8 cellular contexts compared by ENCODE assay signal in genomic region chr7:2403014-2403717, GRCh38. TPM values are rescaled to one million over a fixed set of nuclear protein-coding genes. Genes with fewer than 3 reads are reported as not detected.
DNase-seq lines count a peak whose midpoint lies in the region; ATAC-seq and TF ChIP-seq lines count a peak whose summit lies in the region.

CHST12 (plus strand) TSS chr7:2403611; CDS start chr7:2432640, 29,029 bp downstream.

- TF ChIP-seq RAD21 in HCT116 (IDR thresholded peaks at IDR 0.05; ENCODE audit: low read depth), result no peak

- RAD21 ChIA-PET in HCT116 (lab: Charles Lee; ENCODE audit: low non-redundant PET in 1 of 2, low total read pairs in 2 of 2, uncharacterized antibody in 2 of 2, unreplicated experiment in 2 of 2), result interaction anchor here in 1 of 2 experiments (0.7 kb wide), 1 partner anchor 98 kb away, joined by 5 read pairs; no protein-coding TSS in a partner anchor

- TF ChIP-seq CTCF in HCT116 (IDR thresholded peaks at IDR 0.05 in 2 of 3, conservative IDR thresholded peaks at IDR 0.05 in 1 of 3; ENCODE audit: borderline replicate concordance in 1 of 3, insufficient read depth in 1 of 3, low read depth in 2 of 3, low read length in 2 of 3), result no peak
- TF ChIP-seq CTCF in neutrophil (IDR thresholded peaks at IDR 0.05), result no peak

- no peak for TF ChIP-seq POLR2A in HCT116 (IDR thresholded peaks at IDR 0.05; ENCODE audit: borderline replicate concordance, extremely low read depth, insufficient read depth, insufficient read length)

- no peaks in the 10 kb centered on the region for H4K20me1 ChIP-seq in HCT116 (ENCODE audit: insufficient read depth)

- intact Hi-C loops in HCT116 (cut with micrococcal nuclease), result no loop called here

- H3K4me2 ChIP-seq in HCT116 (ENCODE audit: low read length), result peak within 1 kb of the TSS; percentile 89

- H3K4me3 Mint-ChIP-seq in activated naive CD4-positive, alpha-beta T cell treated with anti-CD3 and anti-CD28 coated beads, Interleukin-2, amount 50 U/mL, for 24 hours, result peak within 1 kb of the TSS; percentile 88

- peak within 1 kb of the TSS; percentile 71 for H3K27ac ChIP-seq in HCT116 (ENCODE audit: low read depth, low read length)
- peak within 1 kb of the TSS; percentile 58 for H3K27ac ChIP-seq in neutrophil
- H3K27ac ChIP-seq in subcutaneous abdominal adipose tissue (ENCODE audit: low read depth, low read length), result no peak within 1 kb of the TSS

- DNase-seq in ELF-1 (ENCODE audit: low read depth, low spot score) (peak; percentile 95), HCT116 (ENCODE audit: low read depth, low spot score) (peak; percentile 74), NAMALWA (ENCODE audit: low spot score) (peak; percentile 97), germinal center (ENCODE audit: low spot score) (peak; percentile 99)

- POLR2A ChIA-PET in HCT116 (lab: Charles Lee), result interaction anchor here (1.0 kb wide), 1 partner anchor 14 kb away, joined by 3 read pairs; no protein-coding TSS in a partner anchor

- H3K36me3 ChIP-seq in HCT116 (ENCODE audit: control insufficient read depth in 1 of 2, insufficient read depth in 2 of 2, low read length in 2 of 2) (no peaks in the 10 kb centered on the region), neutrophil (no peaks in the 10 kb centered on the region), subcutaneous abdominal adipose tissue (ENCODE audit: control insufficient read depth in 5 of 5, insufficient read depth in 5 of 5, low read length in 5 of 5) (no peaks in the 10 kb centered on the region)

- no TSS peak for BruUV-seq in HCT116 (replicated peaks; lab: Mats Ljungman, UMichigan)

- H3K4me1 ChIP-seq in HCT116 (ENCODE audit: control insufficient read depth in 1 of 2, insufficient read depth in 2 of 2, low read length in 2 of 2) (peaks cover 39 to 50% of the 10 kb centered on the region in 2 experiments), neutrophil (ENCODE audit: control insufficient read depth in 1 of 2, insufficient read depth in 1 of 2, low read depth in 1 of 2, low read length in 1 of 2) (peaks cover 83 to 87% of the 10 kb centered on the region in 2 experiments), subcutaneous abdominal adipose tissue (ENCODE audit: control insufficient read depth in 5 of 5, insufficient read depth in 5 of 5, low read length in 5 of 5) (peaks cover 3 to 62% (median 51%) of the 10 kb centered on the region in 5 donors)

- peak within 1 kb of the TSS; percentile 65 for H3K27ac Mint-ChIP-seq in activated naive CD4-positive, alpha-beta T cell treated with anti-CD3 and anti-CD28 coated beads, Interleukin-2, amount 50 U/mL, for 24 hours

- H3K27me3 ChIP-seq in HCT116 (ENCODE audit: insufficient read depth, low read length) (no peaks in the 10 kb centered on the region), neutrophil (no peaks in the 10 kb centered on the region), subcutaneous abdominal adipose tissue (ENCODE audit: control insufficient read depth in 5 of 5, insufficient read depth in 4 of 5, low read length in 5 of 5) (no peaks in the 10 kb centered on the region)

- no peaks in the 10 kb centered on the region for H3K36me3 Mint-ChIP-seq in activated naive CD4-positive, alpha-beta T cell treated with anti-CD3 and anti-CD28 coated beads, Interleukin-2, amount 50 U/mL, for 24 hours

- ATAC-seq in HCT116 (peak; percentile 85), SK-N-SH treated with all-trans-retinoic acid at 6 μM for 48 hours (peak; percentile 41)

- H3K79me2 ChIP-seq in HCT116 (ENCODE audit: insufficient read depth, low read length), result no peaks in the 10 kb centered on the region

- H3K4me3 ChIP-seq in HCT116 (replicated peaks in 1 of 2; ENCODE audit: low read depth in 1 of 2, low read length in 2 of 2), result peak within 1 kb of the TSS; percentile 77 to 85
- peak within 1 kb of the TSS; percentile 74 to 76 for H3K4me3 ChIP-seq in neutrophil (ENCODE audit: low read depth in 1 of 2, low read length in 1 of 2)
- H3K4me3 ChIP-seq in subcutaneous abdominal adipose tissue (ENCODE audit: low read depth in 1 of 5, low read length in 5 of 5), result peak within 1 kb of the TSS; percentile 80 to 94 (median 83)

- H3K9ac ChIP-seq in HCT116 (ENCODE audit: low read length), result peak within 1 kb of the TSS; percentile 80
- H3K9ac ChIP-seq in subcutaneous abdominal adipose tissue (ENCODE audit: low read length in 5 of 5), result peak within 1 kb of the TSS in 4 of 5 donors; percentile 78 to 91 (median 84)

- peak within 1 kb of the TSS; percentile 83 for H2AFZ ChIP-seq in HCT116 (ENCODE audit: low read depth, low read length, poor library complexity, severe bottlenecking)

- CTCF ChIA-PET in HCT116 (lab: Charles Lee), result no interaction called here

- H3K9me3 ChIP-seq in HCT116 (ENCODE audit: control insufficient read depth in 1 of 2, insufficient read depth in 1 of 2, low read depth in 1 of 2, low read length in 2 of 2), result no peaks in the 10 kb centered on the region
- no peaks in the 10 kb centered on the region for H3K9me3 ChIP-seq in neutrophil
- no peaks in the 10 kb centered on the region for H3K9me3 ChIP-seq in subcutaneous abdominal adipose tissue (ENCODE audit: control insufficient read depth in 5 of 5, low read length in 5 of 5)

- H3K4me1 Mint-ChIP-seq in activated naive CD4-positive, alpha-beta T cell treated with anti-CD3 and anti-CD28 coated beads, Interleukin-2, amount 50 U/mL, for 24 hours, result peaks cover 51% of the 10 kb centered on the region

- no peaks in the 10 kb centered on the region for H3K9me3 Mint-ChIP-seq in activated naive CD4-positive, alpha-beta T cell treated with anti-CD3 and anti-CD28 coated beads, Interleukin-2, amount 50 U/mL, for 24 hours

- H3K27me3 Mint-ChIP-seq in activated naive CD4-positive, alpha-beta T cell treated with anti-CD3 and anti-CD28 coated beads, Interleukin-2, amount 50 U/mL, for 24 hours, result no peaks in the 10 kb centered on the region

- H3K9me2 ChIP-seq in HCT116 (ENCODE audit: insufficient read depth), result no peaks in the 10 kb centered on the region

TF ChIP-seq in HCT116, 20 proteins besides CTCF, POLR2A, EP300 and RAD21 (continues in another document):
- TF ChIP-seq MAX (IDR thresholded peaks at IDR 0.05) (peak; percentile 93), ATF3 (IDR thresholded peaks at IDR 0.05) (no peak), TCF7L2 (IDR thresholded peaks at IDR 0.05; ENCODE audit: borderline replicate concordance, extremely low read depth, insufficient read depth, insufficient read length) (no peak), POLR2AphosphoS5 (IDR thresholded peaks at IDR 0.05; ENCODE audit: low read depth, low read length) (peak; percentile 74), SP1 (IDR thresholded peaks at IDR 0.05; ENCODE audit: low read depth) (peak; percentile 65), ZBTB33 (IDR thresholded peaks at IDR 0.05; ENCODE audit: extremely low read depth, insufficient replicate concordance, low read length) (peak; percentile 92)

TF ChIP-seq in SK-N-SH treated with all-trans-retinoic acid at 6 μM for 48 hours, 23 proteins besides CTCF, POLR2A, EP300 and RAD21:
- TF ChIP-seq ESRRG (CRISPR knock-in tag; IDR thresholded peaks at IDR 0.05), result no peak
- 0 out of 2 replicates have a peak, but pooled peaks have one; percentile 35 for TF ChIP-seq PATZ1 (CRISPR knock-in tag; IDR thresholded peaks at IDR 0.05; ENCODE audit: borderline replicate concordance)
- TF ChIP-seq TOX (CRISPR knock-in tag; IDR thresholded peaks at IDR 0.05; ENCODE audit: borderline replicate concordance), result no peak
- TF ChIP-seq ZFP3 (CRISPR knock-in tag; IDR thresholded peaks at IDR 0.05), result peak; percentile 93
- no peak for TF ChIP-seq TSHZ2 (CRISPR knock-in tag; IDR thresholded peaks at IDR 0.05)
- TF ChIP-seq GLIS3 (CRISPR knock-in tag; IDR thresholded peaks at IDR 0.05), result peak; percentile 92; the same call in 1 of the 2 replicates

RNA-seq across cellular contexts. Expression of gene CHST12, which starts in this region (rescaled TPM):
- total RNA-seq in HCT116 (2021; ENCODE audit: unreplicated experiment), result 14.2 TPM
- 9.5 and 9.9 TPM in 2 replicates for polyA plus RNA-seq in HCT116 (2012)
